Comparison of ENCODE assay signal across 15 cellular contexts in the genomic region with DNA sequence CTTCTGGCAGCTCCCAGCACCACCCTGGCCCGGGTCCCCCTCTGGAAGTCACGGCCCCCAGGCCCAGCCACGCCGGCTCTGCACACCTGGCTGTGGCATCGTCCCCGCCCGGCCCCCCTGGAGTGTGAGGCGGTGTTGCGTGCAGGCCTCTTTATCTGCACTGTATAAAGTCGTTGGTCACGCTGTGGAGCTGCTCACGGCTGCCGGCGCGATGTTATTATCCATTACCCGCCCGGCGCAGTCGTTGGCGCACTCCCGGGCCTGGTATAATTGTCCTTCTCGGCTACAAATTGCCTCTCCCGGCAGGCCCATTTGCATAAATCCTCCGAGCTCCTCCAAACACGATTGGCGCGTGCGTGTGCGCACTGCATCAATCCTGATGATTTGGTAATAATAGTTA. TPM values are rescaled to one million over a fixed set of nuclear protein-coding genes. Genes with fewer than 3 reads are reported as not detected.
DNase-seq lines count a peak whose midpoint lies in the region; ATAC-seq and TF ChIP-seq lines count a peak whose summit lies in the region.
"Had no signal": no experiment of that assay in that cellular context is flagged by ENCODE, and none has a peak within 500 bp of the region (broad histone marks: within the 10 kb centered on the region; RNA-seq: fewer than 3 reads in every experiment).

No MANE protein-coding gene starts in this region.

- H3K4me3 Mint-ChIP-seq in activated CD8-positive, alpha-beta memory T cell treated with anti-CD3 and anti-CD28 coated beads, Interleukin-2, amount 10 ng/mL, durations not matched to agents 7 days and 5 days: no peak overlapping the region
- H3K4me3 Mint-ChIP-seq in nephron progenitor cell: no peak overlapping the region

- CTCF ChIA-PET in activated CD8-positive, alpha-beta memory T cell treated with anti-CD3 and anti-CD28 coated beads, Interleukin-2, amount 10 ng/mL, durations not matched to agents 7 days and 5 days (lab: Charles Lee): interaction anchor here (1.1 kb wide), 1 partner anchor 31 kb away, joined by 4 read pairs; no protein-coding TSS in a partner anchor

- TF ChIP-seq CTCF in nephron progenitor cell (IDR thresholded peaks at IDR 0.05): no peak

- peaks cover 12% of the 10 kb centered on the region for H3K4me1 Mint-ChIP-seq in activated CD8-positive, alpha-beta memory T cell treated with anti-CD3 and anti-CD28 coated beads, Interleukin-2, amount 10 ng/mL, durations not matched to agents 7 days and 5 days
- H3K4me1 Mint-ChIP-seq in nephron progenitor cell: peaks cover 20% of the 10 kb centered on the region

- ATAC-seq in activated CD8-positive, alpha-beta memory T cell treated with anti-CD3 and anti-CD28 coated beads, Interleukin-2, amount 10 ng/mL, durations not matched to agents 7 days and 5 days: no peak
- no peak for ATAC-seq in GM19328 (IDR thresholded peaks at IDR 0.05; ENCODE audit: unreplicated experiment)

- H3K9me3 Mint-ChIP-seq in activated CD8-positive, alpha-beta memory T cell treated with anti-CD3 and anti-CD28 coated beads, Interleukin-2, amount 10 ng/mL, durations not matched to agents 7 days and 5 days (ENCODE audit: low read depth): no peaks in the 10 kb centered on the region
- H3K9me3 Mint-ChIP-seq in nephron progenitor cell: no peaks in the 10 kb centered on the region

- no peaks in the 10 kb centered on the region for H3K36me3 Mint-ChIP-seq in activated CD8-positive, alpha-beta memory T cell treated with anti-CD3 and anti-CD28 coated beads, Interleukin-2, amount 10 ng/mL, durations not matched to agents 7 days and 5 days
- peaks cover 12% of the 10 kb centered on the region for H3K36me3 Mint-ChIP-seq in nephron progenitor cell (ENCODE audit: low read depth)

- peak overlapping the region; percentile 79 for H3K27ac Mint-ChIP-seq in activated CD8-positive, alpha-beta memory T cell treated with anti-CD3 and anti-CD28 coated beads, Interleukin-2, amount 10 ng/mL, durations not matched to agents 7 days and 5 days
- peak overlapping the region; percentile 62 for H3K27ac Mint-ChIP-seq in nephron progenitor cell

- no peak for DNase-seq in activated CD8-positive, alpha-beta memory T cell treated with anti-CD3 and anti-CD28 coated beads, Interleukin-2, amount 10 ng/mL, durations not matched to agents 7 days and 5 days
- DNase-seq in activated CD8-positive, alpha-beta memory T cell treated with anti-CD3 and anti-CD28 coated beads for 24 hours: no peak
- DNase-seq in NCI-H1436 treated with DMSO at 0.1 percent for 48 hours (lab: John Stamatoyannopoulos, UW) (peak; percentile 49), NCI-H69 (lab: John Stamatoyannopoulos, UW) (peak; percentile 72), nephron progenitor cell (no peak), islet precursor cell (no peak), caudate nucleus (lab: John Stamatoyannopoulos, UW) (no peak)
- DNase-seq: activated gamma-delta T cell; foreskin fibroblast; HCEC 1CT; sigmoid colon; stimulated activated CD4-positive, alpha-beta T cell treated with anti-CD3 and anti-CD28 coated beads, Interleukin-1b, Interleukin-23, amount 100 ng/mL, for 48 hours had no signal

- H3K27me3 Mint-ChIP-seq in activated CD8-positive, alpha-beta memory T cell treated with anti-CD3 and anti-CD28 coated beads, Interleukin-2, amount 10 ng/mL, durations not matched to agents 7 days and 5 days: no peaks in the 10 kb centered on the region
- H3K27me3 Mint-ChIP-seq in nephron progenitor cell (ENCODE audit: low read depth, poor library complexity): no peaks in the 10 kb centered on the region

- H3K27ac ChIP-seq in caudate nucleus (ENCODE audit: low read depth, low read length): no peak overlapping the region
- H3K27ac ChIP-seq: sigmoid colon, suprapubic skin had no signal

RNA-seq across cellular contexts. Expression of a gene that starts 57.8 kb away (rescaled TPM):
- under 1 TPM; 0.23 to 0.64 TPM for total RNA-seq in activated CD8-positive, alpha-beta memory T cell treated with anti-CD3 and anti-CD28 coated beads, Interleukin-2, amount 10 ng/mL, durations not matched to agents 7 days and 5 days
- total RNA-seq: activated CD8-positive, alpha-beta memory T cell treated with anti-CD3 and anti-CD28 coated beads for 36 hours had no signal

RNA-seq across cellular contexts. Expression of a gene that starts 59.5 kb away (rescaled TPM):
- 1,000 to 10,000 TPM; 3,566 to 4,759 TPM for total RNA-seq in activated CD8-positive, alpha-beta memory T cell treated with anti-CD3 and anti-CD28 coated beads, Interleukin-2, amount 10 ng/mL, durations not matched to agents 7 days and 5 days

Comparison
In these comparisons a context has a peak if more than half of its experiments do, and no peak if none do; other contexts are left out.
1. DNase-seq: peak in NCI-H1436 treated with DMSO at 0.1 percent for 48 hours (single experiment) and NCI-H69 (single experiment); none in activated CD8-positive, alpha-beta memory T cell treated with anti-CD3 and anti-CD28 coated beads, Interleukin-2, amount 10 ng/mL, durations not matched to agents 7 days and 5 days (single experiment), activated CD8-positive, alpha-beta memory T cell treated with anti-CD3 and anti-CD28 coated beads for 24 hours (single experiment), nephron progenitor cell (single experiment), islet precursor cell (single experiment) and caudate nucleus (0 of 61).